In the genomic region with DNA sequence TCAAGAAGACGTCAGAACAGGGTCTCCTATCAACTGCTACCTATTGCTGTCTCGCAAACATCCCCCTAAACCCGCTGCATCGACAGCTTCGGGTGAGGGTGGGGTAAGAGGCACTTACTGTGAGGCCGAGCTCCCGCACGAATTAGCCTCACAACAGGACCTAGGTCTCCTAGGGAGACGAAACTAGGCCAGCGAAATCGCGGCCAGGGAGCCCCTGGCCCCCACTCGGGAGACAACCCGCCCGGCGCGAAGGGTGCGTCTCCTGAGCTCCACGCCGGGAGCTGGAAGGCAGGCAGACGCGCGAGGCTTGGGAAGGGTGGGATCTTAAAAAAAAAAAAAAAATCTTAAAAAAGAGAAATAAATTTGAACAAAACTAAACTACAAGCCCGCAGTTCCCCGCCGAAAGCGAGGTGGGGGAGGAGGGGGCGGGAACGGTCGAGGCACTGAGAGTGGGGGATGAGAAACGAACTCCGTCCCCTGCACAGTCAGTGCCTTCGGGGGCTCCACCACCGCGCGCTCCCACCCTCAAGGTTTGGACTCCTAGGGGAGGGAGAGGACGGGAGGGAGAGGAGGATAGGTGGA, we compare ENCODE assay signal across 8 cellular contexts. TPM values are rescaled to one million over a fixed set of nuclear protein-coding genes. Genes with fewer than 3 reads are reported as not detected.
A peak's percentile ranks its signal among the peaks of the same experiment; 100 is the strongest.
DNase-seq lines count a peak whose midpoint lies in the region; ATAC-seq, FAIRE-seq and TF ChIP-seq lines count a peak whose summit lies in the region.

No MANE protein-coding gene starts in this region.

- peak; percentile 17 for ATAC-seq in esophagus mucosa

- intact Hi-C loops in PC-9 (cut with micrococcal nuclease; ENCODE audit: unreplicated experiment), result no loop called here

- WGBS in mesendoderm (ENCODE audit: extremely low coverage, insufficient coverage, low lambda C conversion rate), result no CpG with 5 or more reads among the region's 37 CpGs

- H3K27me3 ChIP-seq in PC-9 (ENCODE audit: insufficient read depth, low read depth) (no peaks in the 10 kb centered on the region), mesendoderm (ENCODE audit: insufficient read depth, low read length, poor library complexity) (peaks cover 31% of the 10 kb centered on the region)

- DNase-seq in PC-9, result no peak
- peak; percentile 60 for DNase-seq in mesendoderm
- no peak for DNase-seq in activated CD4-positive, alpha-beta T cell treated with anti-CD3 and anti-CD28 coated beads for 4 hours
- no peak for DNase-seq in stimulated activated naive CD4-positive, alpha-beta T cell treated with Interleukin-2 at 50 U/mL for 16 hours (lab: John Stamatoyannopoulos, UW)
- no peak for DNase-seq in GF-D8 (lab: John Stamatoyannopoulos, UW)
- DNase-seq in frontal cortex (ENCODE audit: low spot score in 2 of 2), result no peak

- no peak for FAIRE-seq in frontal cortex (lab: Jason Lieb, UNC)

- H2AFZ ChIP-seq in PC-9, result peak overlapping the region; percentile 80

- peak overlapping the region; percentile 65 for H3K18ac ChIP-seq in mesendoderm (ENCODE audit: low read length)

- H2BK5ac ChIP-seq in mesendoderm (ENCODE audit: low read length), result no peak overlapping the region

- no peaks in the 10 kb centered on the region for H3K79me2 ChIP-seq in PC-9 (ENCODE audit: low read depth)
- H3K79me2 ChIP-seq in mesendoderm (ENCODE audit: control insufficient read depth, insufficient read depth, low read length), result no peaks in the 10 kb centered on the region

- H3K27ac ChIP-seq in PC-9 (no peak overlapping the region), mesendoderm (ENCODE audit: low read depth, low read length) (no peak overlapping the region), temporal lobe (ENCODE audit: low read depth, low read length) (peak overlapping the region; percentile 61)

- H3K56ac ChIP-seq in mesendoderm (ENCODE audit: low read length), result peak overlapping the region; percentile 93

- H3K4me3 ChIP-seq in PC-9 (peak overlapping the region; percentile 49; the same call in 1 of the 2 replicates), mesendoderm (ENCODE audit: low read length) (peak overlapping the region; percentile 60)

- no peak overlapping the region for H2BK120ac ChIP-seq in mesendoderm (ENCODE audit: low read depth, low read length)

- H3K9me2 ChIP-seq in PC-9 (ENCODE audit: insufficient read depth), result no peaks in the 10 kb centered on the region

- H3K4me2 ChIP-seq in PC-9 (peak overlapping the region; percentile 76), mesendoderm (ENCODE audit: low read length) (peak overlapping the region; percentile 41)

- no peak overlapping the region for H2BK15ac ChIP-seq in mesendoderm (replicated peaks; ENCODE audit: low read depth)

- no peaks in the 10 kb centered on the region for H4K20me1 ChIP-seq in PC-9 (ENCODE audit: insufficient read depth)

- H3K4me1 ChIP-seq in PC-9 (replicated peaks; ENCODE audit: insufficient read depth) (no peaks in the 10 kb centered on the region), mesendoderm (ENCODE audit: control insufficient read depth, low read depth, low read length) (peaks cover 5% of the 10 kb centered on the region)

- CTCF ChIA-PET in PC-9 (lab: Charles Lee), result no interaction called here

- H4K8ac ChIP-seq in mesendoderm (ENCODE audit: low read depth, low read length), result no peak overlapping the region

- no peak for TF ChIP-seq CTCF in PC-9 (conservative IDR thresholded peaks at IDR 0.05)

- POLR2A ChIA-PET in PC-9 (lab: Charles Lee; ENCODE audit: unreplicated experiment), result no interaction called here

- no peak overlapping the region for H2AK5ac ChIP-seq in mesendoderm (ENCODE audit: low read length)

- H3K36me3 ChIP-seq in PC-9 (ENCODE audit: low read depth), result no peaks in the 10 kb centered on the region
- H3K36me3 ChIP-seq in mesendoderm (ENCODE audit: control insufficient read depth, insufficient read depth, low read length), result no peaks in the 10 kb centered on the region

- no peak overlapping the region for H3K4ac ChIP-seq in mesendoderm (ENCODE audit: low read depth, low read length)

- peak overlapping the region; percentile 77 for H3K9ac ChIP-seq in mesendoderm (ENCODE audit: low read length)

- H3K79me1 ChIP-seq in mesendoderm (ENCODE audit: low read length), result no peaks in the 10 kb centered on the region

- BruUV-seq in PC-9 (replicated peaks; lab: Mats Ljungman, UMichigan), result no TSS peak

- no peak overlapping the region for H3K23ac ChIP-seq in mesendoderm (ENCODE audit: low read length)

- H4K5ac ChIP-seq in mesendoderm (ENCODE audit: low read length), result no peak overlapping the region

- no peaks in the 10 kb centered on the region for H3K9me3 ChIP-seq in PC-9 (ENCODE audit: insufficient read depth, low read depth)

- no peaks in the 10 kb centered on the region for H3F3A ChIP-seq in PC-9 (ENCODE audit: insufficient read depth, low read depth)

RNA-seq across cellular contexts. Expression of gene NFIB, which starts 33.0 kb away (rescaled TPM):
- 29.0 and 35.1 TPM in 2 replicates for total RNA-seq in PC-9 (2021)
- total RNA-seq in esophagus mucosa, result 37.2 TPM
- 1.8 TPM for polyA plus RNA-seq in mesendoderm (2013, experiment 1 of 2)
- polyA plus RNA-seq in mesendoderm (2013, experiment 2 of 2), result 1.5 TPM
- total RNA-seq in temporal lobe, result 139 TPM
- total RNA-seq in frontal cortex, result 104 TPM
